In the genomic region with DNA sequence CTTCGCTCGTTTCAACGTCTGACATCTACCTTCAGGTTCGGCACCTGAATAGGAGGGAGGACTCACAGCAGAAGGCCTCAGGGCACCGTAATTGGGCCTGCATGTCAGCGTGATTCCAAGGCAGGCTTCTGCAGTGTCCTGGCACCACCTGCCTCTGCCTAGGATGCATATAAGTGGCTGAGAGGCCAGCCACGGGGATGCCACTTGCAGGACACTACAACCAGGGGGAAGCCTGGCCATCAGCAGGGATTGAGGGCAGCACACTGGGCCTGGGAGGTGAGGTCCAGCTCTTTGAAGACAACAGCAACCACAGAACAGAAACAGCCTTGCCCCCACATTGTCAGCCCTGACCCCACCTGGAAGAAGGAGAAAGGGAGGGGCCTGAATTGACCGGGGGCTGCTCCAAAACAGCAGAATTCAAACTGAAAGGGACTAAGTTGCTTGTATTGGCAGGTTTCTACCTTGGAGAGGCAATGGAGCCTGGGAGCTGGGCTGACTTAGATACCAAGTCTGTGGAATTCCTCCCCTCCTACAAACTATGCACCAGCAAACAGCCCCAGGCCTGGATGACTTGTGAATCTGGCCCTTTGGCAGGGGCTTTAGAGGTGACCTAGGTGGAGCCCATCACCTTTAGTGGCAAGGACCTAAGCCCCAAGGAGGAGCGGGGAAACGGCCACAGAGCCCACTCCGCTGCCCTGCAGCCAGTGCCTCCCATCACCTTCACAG, we compare ENCODE assay signal across 1 cellular context.
TF ChIP-seq lines count a peak whose summit lies in the region.

No MANE protein-coding gene starts in this region.

TF ChIP-seq in K562, 482 proteins besides CTCF, POLR2A, EP300 and RAD21:
- TF ChIP-seq GATA2 (CRISPR knock-in tag; IDR thresholded peaks at IDR 0.05) (no peak), KDM4B (IDR thresholded peaks at IDR 0.05; ENCODE audit: borderline replicate concordance in 2 of 2, low read depth in 1 of 2) (no peak), MAFG (tag; conservative IDR thresholded peaks at IDR 0.05) (no peak), ETS1 (conservative IDR thresholded peaks at IDR 0.05; ENCODE audit: control insufficient read depth, low read depth, low read length) (no peak), MECOM (CRISPR knock-in tag; IDR thresholded peaks at IDR 0.05) (no peak), ZNF780A (CRISPR knock-in tag; IDR thresholded peaks at IDR 0.05) (no peak), FOXK1 (CRISPR knock-in tag; IDR thresholded peaks at IDR 0.05; ENCODE audit: borderline replicate concordance) (no peak), ZNF668 (CRISPR knock-in tag; IDR thresholded peaks at IDR 0.05) (no peak), CREB1 (IDR thresholded peaks at IDR 0.05) (no peak), CREB1 (CRISPR knock-in tag; IDR thresholded peaks at IDR 0.05) (no peak), PHTF2 (CRISPR knock-in tag; IDR thresholded peaks at IDR 0.05) (no peak), ZNF197 (CRISPR knock-in tag; IDR thresholded peaks at IDR 0.05; ENCODE audit: low read depth) (no peak), KDM2B (CRISPR knock-in tag; IDR thresholded peaks at IDR 0.05) (no peak), TEAD2 (tag; IDR thresholded peaks at IDR 0.05) (no peak), CTCFL (IDR thresholded peaks at IDR 0.05; ENCODE audit: borderline replicate concordance, insufficient read depth, low read depth, low read length, poor library complexity, severe bottlenecking) (no peak), POU5F1 (IDR thresholded peaks at IDR 0.05; ENCODE audit: borderline replicate concordance, low read depth, low read length, partially characterized antibody) (no peak)
- TF ChIP-seq, protein P1, sequence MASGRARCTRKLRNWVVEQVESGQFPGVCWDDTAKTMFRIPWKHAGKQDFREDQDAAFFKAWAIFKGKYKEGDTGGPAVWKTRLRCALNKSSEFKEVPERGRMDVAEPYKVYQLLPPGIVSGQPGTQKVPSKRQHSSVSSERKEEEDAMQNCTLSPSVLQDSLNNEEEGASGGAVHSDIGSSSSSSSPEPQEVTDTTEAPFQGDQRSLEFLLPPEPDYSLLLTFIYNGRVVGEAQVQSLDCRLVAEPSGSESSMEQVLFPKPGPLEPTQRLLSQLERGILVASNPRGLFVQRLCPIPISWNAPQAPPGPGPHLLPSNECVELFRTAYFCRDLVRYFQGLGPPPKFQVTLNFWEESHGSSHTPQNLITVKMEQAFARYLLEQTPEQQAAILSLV (tag; IDR thresholded peaks at IDR 0.05) = no peak
- TF ChIP-seq, protein P2, sequence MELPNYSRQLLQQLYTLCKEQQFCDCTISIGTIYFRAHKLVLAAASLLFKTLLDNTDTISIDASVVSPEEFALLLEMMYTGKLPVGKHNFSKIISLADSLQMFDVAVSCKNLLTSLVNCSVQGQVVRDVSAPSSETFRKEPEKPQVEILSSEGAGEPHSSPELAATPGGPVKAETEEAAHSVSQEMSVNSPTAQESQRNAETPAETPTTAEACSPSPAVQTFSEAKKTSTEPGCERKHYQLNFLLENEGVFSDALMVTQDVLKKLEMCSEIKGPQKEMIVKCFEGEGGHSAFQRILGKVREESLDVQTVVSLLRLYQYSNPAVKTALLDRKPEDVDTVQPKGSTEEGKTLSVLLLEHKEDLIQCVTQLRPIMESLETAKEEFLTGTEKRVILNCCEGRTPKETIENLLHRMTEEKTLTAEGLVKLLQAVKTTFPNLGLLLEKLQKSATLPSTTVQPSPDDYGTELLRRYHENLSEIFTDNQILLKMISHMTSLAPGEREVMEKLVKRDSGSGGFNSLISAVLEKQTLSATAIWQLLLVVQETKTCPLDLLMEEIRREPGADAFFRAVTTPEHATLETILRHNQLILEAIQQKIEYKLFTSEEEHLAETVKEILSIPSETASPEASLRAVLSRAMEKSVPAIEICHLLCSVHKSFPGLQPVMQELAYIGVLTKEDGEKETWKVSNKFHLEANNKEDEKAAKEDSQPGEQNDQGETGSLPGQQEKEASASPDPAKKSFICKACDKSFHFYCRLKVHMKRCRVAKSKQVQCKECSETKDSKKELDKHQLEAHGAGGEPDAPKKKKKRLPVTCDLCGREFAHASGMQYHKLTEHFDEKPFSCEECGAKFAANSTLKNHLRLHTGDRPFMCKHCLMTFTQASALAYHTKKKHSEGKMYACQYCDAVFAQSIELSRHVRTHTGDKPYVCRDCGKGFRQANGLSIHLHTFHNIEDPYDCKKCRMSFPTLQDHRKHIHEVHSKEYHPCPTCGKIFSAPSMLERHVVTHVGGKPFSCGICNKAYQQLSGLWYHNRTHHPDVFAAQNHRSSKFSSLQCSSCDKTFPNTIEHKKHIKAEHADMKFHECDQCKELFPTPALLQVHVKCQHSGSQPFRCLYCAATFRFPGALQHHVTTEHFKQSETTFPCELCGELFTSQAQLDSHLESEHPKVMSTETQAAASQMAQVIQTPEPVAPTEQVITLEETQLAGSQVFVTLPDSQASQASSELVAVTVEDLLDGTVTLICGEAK (IDR thresholded peaks at IDR 0.05) = no peak
- TF ChIP-seq, protein P2 (CRISPR knock-in tag; IDR thresholded peaks at IDR 0.05) = no peak
TF ChIP-seq in K562: peak in this region for 0.
